Comparison of ENCODE assay signal across 10 cellular contexts in the genomic region with DNA sequence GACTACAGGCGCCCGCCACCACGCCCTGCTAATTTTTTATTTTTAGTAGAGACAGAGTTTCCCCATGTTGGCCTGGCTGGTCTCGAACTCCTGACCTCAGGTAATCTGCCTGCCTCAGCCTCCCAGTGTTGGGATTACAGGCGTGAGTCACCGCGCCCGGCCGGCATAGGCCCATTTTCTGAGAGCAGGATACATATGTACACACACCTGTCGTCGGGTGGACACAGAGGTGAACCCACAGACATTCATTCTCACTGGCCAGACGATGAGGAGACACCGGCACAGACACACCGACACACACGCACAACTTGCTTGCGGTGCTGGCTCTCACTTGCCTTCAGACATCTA. TPM values are rescaled to one million over a fixed set of nuclear protein-coding genes. Genes with fewer than 3 reads are reported as not detected.
DNase-seq lines count a peak whose midpoint lies in the region; ATAC-seq and TF ChIP-seq lines count a peak whose summit lies in the region.
"Had no signal": no experiment of that assay in that cellular context is flagged by ENCODE, and none has a peak within 500 bp of the region (broad histone marks: within the 10 kb centered on the region; RNA-seq: fewer than 3 reads in every experiment).

No MANE protein-coding gene starts in this region.

- peaks cover 13% of the 10 kb centered on the region for H3K4me1 ChIP-seq in lower lobe of right lung

- H3K4me1 Mint-ChIP-seq in activated CD8-positive, alpha-beta memory T cell treated with anti-CD3 and anti-CD28 coated beads, Interleukin-2, amount 10 ng/mL, durations not matched to agents 7 days and 5 days = peaks cover 4% of the 10 kb centered on the region
- H3K4me1 Mint-ChIP-seq in chondrocyte (ENCODE audit: low read depth) (peaks cover 7% of the 10 kb centered on the region), type B pancreatic cell (ENCODE audit: unreplicated experiment) (peaks cover 10% of the 10 kb centered on the region)

- H3K27ac Mint-ChIP-seq in activated CD8-positive, alpha-beta memory T cell treated with anti-CD3 and anti-CD28 coated beads, Interleukin-2, amount 10 ng/mL, durations not matched to agents 7 days and 5 days = no peak overlapping the region
- H3K27ac Mint-ChIP-seq in chondrocyte (ENCODE audit: unreplicated experiment) (no peak overlapping the region), type B pancreatic cell (no peak overlapping the region)
- H3K27ac Mint-ChIP-seq: activated T-helper 1 cell treated with anti-CD3 and anti-CD28 coated beads, Interleukin-12 subunit alpha, Interleukin-12 subunit beta, Interleukin-2, Interleukin-4 antibody, amounts not matched to agents 30 ng/mL and 10 ng/mL and 1 ng/mL, durations not matched to agents 14 hours and 24 hours and 36 hours had no signal

- no peak for TF ChIP-seq CTCF in chondrocyte (IDR thresholded peaks at IDR 0.05)
- TF ChIP-seq CTCF in lower lobe of right lung (IDR thresholded peaks at IDR 0.05) = no peak
- no peak for TF ChIP-seq CTCF in type B pancreatic cell (conservative IDR thresholded peaks at IDR 0.05)

- CTCF ChIA-PET in activated CD8-positive, alpha-beta memory T cell treated with anti-CD3 and anti-CD28 coated beads, Interleukin-2, amount 10 ng/mL, durations not matched to agents 7 days and 5 days (lab: Charles Lee) = interaction anchor here (1.3 kb wide), 1 partner anchor 13 kb away, joined by 3 read pairs; no protein-coding TSS in a partner anchor

- peaks cover 8% of the 10 kb centered on the region for H3K36me3 Mint-ChIP-seq in activated CD8-positive, alpha-beta memory T cell treated with anti-CD3 and anti-CD28 coated beads, Interleukin-2, amount 10 ng/mL, durations not matched to agents 7 days and 5 days
- no peaks in the 10 kb centered on the region for H3K36me3 Mint-ChIP-seq in chondrocyte (ENCODE audit: low read depth)
- peaks cover 3% of the 10 kb centered on the region for H3K36me3 Mint-ChIP-seq in type B pancreatic cell

- intact Hi-C loops in lower lobe of right lung (cut with DNase I) = no loop called here

- no peak overlapping the region for H3K27ac ChIP-seq in lower lobe of right lung

- H3K27me3 ChIP-seq in lower lobe of right lung (ENCODE audit: low read depth) = no peaks in the 10 kb centered on the region

- H3K4me3 Mint-ChIP-seq in activated CD8-positive, alpha-beta memory T cell treated with anti-CD3 and anti-CD28 coated beads, Interleukin-2, amount 10 ng/mL, durations not matched to agents 7 days and 5 days = peak overlapping the region; percentile 22
- H3K4me3 Mint-ChIP-seq in chondrocyte (ENCODE audit: unreplicated experiment) = peak overlapping the region; percentile 71
- peak overlapping the region; percentile 86 for H3K4me3 Mint-ChIP-seq in type B pancreatic cell
- H3K4me3 Mint-ChIP-seq: activated T-helper 1 cell treated with anti-CD3 and anti-CD28 coated beads, Interleukin-12 subunit alpha, Interleukin-12 subunit beta, Interleukin-2, Interleukin-4 antibody, amounts not matched to agents 30 ng/mL and 10 ng/mL and 1 ng/mL, durations not matched to agents 14 hours and 24 hours and 36 hours had no signal

- ATAC-seq in activated CD8-positive, alpha-beta memory T cell treated with anti-CD3 and anti-CD28 coated beads, Interleukin-2, amount 10 ng/mL, durations not matched to agents 7 days and 5 days = no peak
- ATAC-seq in lower lobe of right lung (no peak), GM21737 (IDR thresholded peaks at IDR 0.05; ENCODE audit: unreplicated experiment) (no peak)

- H3K27me3 Mint-ChIP-seq in activated CD8-positive, alpha-beta memory T cell treated with anti-CD3 and anti-CD28 coated beads, Interleukin-2, amount 10 ng/mL, durations not matched to agents 7 days and 5 days = peaks cover 17% of the 10 kb centered on the region
- H3K27me3 Mint-ChIP-seq in chondrocyte (ENCODE audit: low read depth) (no peaks in the 10 kb centered on the region), type B pancreatic cell (peaks cover 4% of the 10 kb centered on the region)

- H3K36me3 ChIP-seq in lower lobe of right lung = no peaks in the 10 kb centered on the region

- no peaks in the 10 kb centered on the region for H3K9me3 ChIP-seq in lower lobe of right lung

- H3K4me3 ChIP-seq in lower lobe of right lung = peak overlapping the region; percentile 55

- no peak for DNase-seq in activated CD8-positive, alpha-beta memory T cell treated with anti-CD3 and anti-CD28 coated beads, Interleukin-2, amount 10 ng/mL, durations not matched to agents 7 days and 5 days
- DNase-seq in activated CD8-positive, alpha-beta memory T cell treated with anti-CD3 and anti-CD28 coated beads, Interleukin-2, amount 50 U/mL, for 48 hours = no peak
- no peak for DNase-seq in chondrocyte (ENCODE audit: low spot score)
- DNase-seq in lower lobe of right lung = no peak
- no peak for DNase-seq in type B pancreatic cell (ENCODE audit: extremely low spot score, unreplicated experiment)
- DNase-seq in HK-2 (ENCODE audit: unreplicated experiment) = no peak
- DNase-seq in stimulated activated CD4-positive, alpha-beta T cell treated with anti-CD3 and anti-CD28 coated beads, Interleukin-12 subunit alpha, Interleukin-12 subunit beta, amount 100 ng/mL, for 4 hours = no peak

- no peaks in the 10 kb centered on the region for H3K9me3 Mint-ChIP-seq in activated CD8-positive, alpha-beta memory T cell treated with anti-CD3 and anti-CD28 coated beads, Interleukin-2, amount 10 ng/mL, durations not matched to agents 7 days and 5 days (ENCODE audit: low read depth)
- H3K9me3 Mint-ChIP-seq in chondrocyte (ENCODE audit: low read depth) = no peaks in the 10 kb centered on the region
- H3K9me3 Mint-ChIP-seq in type B pancreatic cell = no peaks in the 10 kb centered on the region
- H3K9me3 Mint-ChIP-seq: activated T-helper 1 cell treated with anti-CD3 and anti-CD28 coated beads, Interleukin-12 subunit alpha, Interleukin-12 subunit beta, Interleukin-2, Interleukin-4 antibody, amounts not matched to agents 30 ng/mL and 10 ng/mL and 1 ng/mL, durations not matched to agents 14 hours and 24 hours and 36 hours had no signal

RNA-seq across cellular contexts. Expression of a gene that starts 0.7 kb away (rescaled TPM):
- total RNA-seq in activated CD8-positive, alpha-beta memory T cell treated with anti-CD3 and anti-CD28 coated beads, Interleukin-2, amount 10 ng/mL, durations not matched to agents 7 days and 5 days = 1 to 10 TPM in 1 of 2 experiments, under 1 TPM in 1; 0.82 to 3.6 TPM
- total RNA-seq in chondrocyte (1.3 to 2.0 TPM (median 1.3 TPM) in 3 replicates), lower lobe of right lung (1.0 TPM), type B pancreatic cell (ENCODE audit: low replicate concordance) (1.6 and 3.4 TPM in 2 replicates)

RNA-seq across cellular contexts. Expression of a gene that starts 34.1 kb away (rescaled TPM):
- total RNA-seq in activated CD8-positive, alpha-beta memory T cell treated with anti-CD3 and anti-CD28 coated beads, Interleukin-2, amount 10 ng/mL, durations not matched to agents 7 days and 5 days = 1 to 10 TPM; 3.7 to 4.5 TPM
- 43.4 to 46.5 TPM (median 44.1 TPM) in 3 replicates for total RNA-seq in chondrocyte
- 8.7 TPM for total RNA-seq in lower lobe of right lung
- total RNA-seq in type B pancreatic cell (ENCODE audit: low replicate concordance) = 7.0 and 10.3 TPM in 2 replicates

RNA-seq across cellular contexts. Expression of a gene that starts 35.2 kb away (rescaled TPM):
- total RNA-seq in activated CD8-positive, alpha-beta memory T cell treated with anti-CD3 and anti-CD28 coated beads, Interleukin-2, amount 10 ng/mL, durations not matched to agents 7 days and 5 days = 1 to 10 TPM in 1 of 2 experiments, under 1 TPM in 1; 0.40 to 1.3 TPM
- total RNA-seq in chondrocyte = not detected in 3 replicates
- 5.2 TPM for total RNA-seq in lower lobe of right lung
- total RNA-seq in type B pancreatic cell (ENCODE audit: low replicate concordance) = 1.1 TPM in 1 of 2 replicates, not detected in the other

RNA-seq across cellular contexts. Expression of a gene that starts 42.2 kb away (rescaled TPM):
- total RNA-seq in activated CD8-positive, alpha-beta memory T cell treated with anti-CD3 and anti-CD28 coated beads, Interleukin-2, amount 10 ng/mL, durations not matched to agents 7 days and 5 days = 10 to 100 TPM; 43.1 to 48.9 TPM
- total RNA-seq in chondrocyte = 24.2 to 30.0 TPM (median 29.0 TPM) in 3 replicates
- total RNA-seq in lower lobe of right lung = 27.7 TPM
- 18.5 and 39.1 TPM in 2 replicates for total RNA-seq in type B pancreatic cell (ENCODE audit: low replicate concordance)

RNA-seq across cellular contexts. Expression of a gene that starts 54.4 kb away (rescaled TPM):
- total RNA-seq in activated CD8-positive, alpha-beta memory T cell treated with anti-CD3 and anti-CD28 coated beads, Interleukin-2, amount 10 ng/mL, durations not matched to agents 7 days and 5 days = under 1 TPM; 0.73 to 0.79 TPM
- total RNA-seq in chondrocyte (0.19 to 0.37 TPM (median 0.33 TPM) in 3 replicates), lower lobe of right lung (1.7 TPM), type B pancreatic cell (ENCODE audit: low replicate concordance) (0.48 and 0.99 TPM in 2 replicates)
- total RNA-seq: H4 had no signal

Comparison
In these comparisons a context has a peak if more than half of its experiments do, and no peak if none do; other contexts are left out.
1. H3K4me3 Mint-ChIP-seq: peak in every context shown above with its lines; median percentile 86 in type B pancreatic cell; 71 in chondrocyte; 22 in activated CD8-positive, alpha-beta memory T cell treated with anti-CD3 and anti-CD28 coated beads, Interleukin-2, amount 10 ng/mL, durations not matched to agents 7 days and 5 days.